In the genomic region with DNA sequence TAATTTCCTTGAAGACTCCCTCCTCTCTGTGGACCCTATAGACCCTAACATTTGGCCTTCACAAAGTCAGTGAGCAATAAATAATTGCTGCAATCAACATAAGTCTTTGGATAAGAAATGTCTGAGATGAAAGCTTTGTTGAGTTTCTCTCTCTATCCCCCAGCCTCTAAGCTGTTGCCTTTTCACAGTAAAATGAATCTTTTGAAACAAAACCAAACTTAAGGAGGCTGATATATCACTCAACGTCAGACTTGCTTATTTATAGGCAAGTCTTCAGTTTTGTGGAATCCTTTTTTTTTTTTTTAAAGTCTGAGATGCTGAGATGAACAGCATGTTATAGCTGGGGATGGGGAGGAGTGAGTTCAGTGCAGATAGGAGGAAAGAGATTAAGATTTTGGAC, we compare ENCODE assay signal across 17 cellular contexts. TPM values are rescaled to one million over a fixed set of nuclear protein-coding genes. Genes with fewer than 3 reads are reported as not detected.
DNase-seq lines count a peak whose midpoint lies in the region; ATAC-seq and TF ChIP-seq lines count a peak whose summit lies in the region.
"Had no signal": no experiment of that assay in that cellular context is flagged by ENCODE, and none has a peak within 500 bp of the region (broad histone marks: within the 10 kb centered on the region; RNA-seq: fewer than 3 reads in every experiment).

No MANE protein-coding gene starts in this region.

- H3K4me1 Mint-ChIP-seq in HFFc6 (ENCODE audit: low read depth) (peaks cover 95% of the 10 kb centered on the region), WTC11 (peaks cover 15% of the 10 kb centered on the region)
- peaks cover 13% of the 10 kb centered on the region for H3K4me1 Mint-ChIP-seq in activated T-helper 17 cell treated with anti-CD3 and anti-CD28 coated beads, Interleukin-2, amount 50 U/mL, for 72 hours

- H3K9me3 Mint-ChIP-seq in HFFc6 = no peaks in the 10 kb centered on the region
- no peaks in the 10 kb centered on the region for H3K9me3 Mint-ChIP-seq in activated T-helper 17 cell treated with anti-CD3 and anti-CD28 coated beads, Interleukin-2, amount 50 U/mL, for 72 hours
- no peaks in the 10 kb centered on the region for H3K9me3 Mint-ChIP-seq in WTC11
- H3K9me3 Mint-ChIP-seq: IgD-negative memory B cell had no signal

- ATAC-seq in activated T-helper 17 cell treated with anti-CD3 and anti-CD28 coated beads, Interleukin-2, amount 50 U/mL, for 72 hours (replicated peaks) = no peak
- ATAC-seq in WTC11 = no peak
- no peak for ATAC-seq in HG02852 (IDR thresholded peaks at IDR 0.05; ENCODE audit: unreplicated experiment)

- H3K4me1 ChIP-seq in ascending aorta (peaks cover 5 to 42% of the 10 kb centered on the region in 2 donors), muscle layer of colon (ENCODE audit: insufficient read depth, low read length) (peaks cover 75% of the 10 kb centered on the region), stomach smooth muscle (ENCODE audit: control insufficient read depth, insufficient read depth, low read length) (peaks cover 11% of the 10 kb centered on the region)
- H3K4me1 ChIP-seq: HAP-1 had no signal

- peak overlapping the region; percentile 83 to 88 for H3K27ac ChIP-seq in ascending aorta
- H3K27ac ChIP-seq in muscle layer of colon (ENCODE audit: low read depth, low read length) = peak overlapping the region; percentile 63
- peak overlapping the region; percentile 0 for H3K27ac ChIP-seq in stomach smooth muscle (ENCODE audit: low read length)

- POLR2A ChIA-PET in WTC11 (lab: Charles Lee) = no interaction called here

- H3K27ac Mint-ChIP-seq in HFFc6 (peak overlapping the region; percentile 79), WTC11 (no peak overlapping the region)
- no peak overlapping the region for H3K27ac Mint-ChIP-seq in activated T-helper 17 cell treated with anti-CD3 and anti-CD28 coated beads, Interleukin-2, amount 50 U/mL, for 72 hours
- H3K27ac Mint-ChIP-seq: CD4-positive, CD25-positive, alpha-beta regulatory T cell; IgD-negative memory B cell had no signal

- CTCF ChIA-PET in WTC11 (lab: Charles Lee) = interaction anchor here (1.2 kb wide), 1 partner anchor 10 kb away, joined by 3 read pairs; a partner anchor contains a TSS

- H3K4me3 Mint-ChIP-seq in HFFc6 = no peak overlapping the region; the same call in 1 of the 2 replicates
- H3K4me3 Mint-ChIP-seq in activated T-helper 17 cell treated with anti-CD3 and anti-CD28 coated beads, Interleukin-2, amount 50 U/mL, for 72 hours = no peak overlapping the region
- no peak overlapping the region for H3K4me3 Mint-ChIP-seq in WTC11
- H3K4me3 Mint-ChIP-seq: CD4-positive, CD25-positive, alpha-beta regulatory T cell; IgD-negative memory B cell had no signal

- H3K36me3 Mint-ChIP-seq in HFFc6 (ENCODE audit: low read depth) = peaks cover 55% of the 10 kb centered on the region
- no peaks in the 10 kb centered on the region for H3K36me3 Mint-ChIP-seq in activated T-helper 17 cell treated with anti-CD3 and anti-CD28 coated beads, Interleukin-2, amount 50 U/mL, for 72 hours (ENCODE audit: low read depth)
- no peaks in the 10 kb centered on the region for H3K36me3 Mint-ChIP-seq in WTC11
- H3K36me3 Mint-ChIP-seq: CD4-positive, CD25-positive, alpha-beta regulatory T cell; IgD-negative memory B cell had no signal

- intact Hi-C loops in ascending aorta (cut with DNase I) = no loop called here

- H3K27me3 Mint-ChIP-seq in HFFc6 (ENCODE audit: insufficient read depth) = no peaks in the 10 kb centered on the region; the same call in 1 of the 2 replicates
- peaks cover 14% of the 10 kb centered on the region for H3K27me3 Mint-ChIP-seq in activated T-helper 17 cell treated with anti-CD3 and anti-CD28 coated beads, Interleukin-2, amount 50 U/mL, for 72 hours
- H3K27me3 Mint-ChIP-seq in WTC11 (ENCODE audit: low read depth) = no peaks in the 10 kb centered on the region

- DNase-seq in HFFc6 (no peak), ascending aorta (ENCODE audit: low spot score in 2 of 2) (no peak), WTC11 (ENCODE audit: low spot score) (no peak), NCI-H1092 (lab: John Stamatoyannopoulos, UW) (no peak)
- DNase-seq: Calu3; CD4-positive, CD25-positive, alpha-beta regulatory T cell; DMS79; NCI-H1048; NCI-H82; SHP77 treated with DMSO at 0.1 percent for 48 hours had no signal

- no peaks in the 10 kb centered on the region for H3K36me3 ChIP-seq in ascending aorta
- no peaks in the 10 kb centered on the region for H3K36me3 ChIP-seq in muscle layer of colon (ENCODE audit: insufficient read depth, low read length)
- H3K36me3 ChIP-seq in stomach smooth muscle (ENCODE audit: control insufficient read depth in 2 of 2, insufficient read depth in 2 of 2, low read length in 2 of 2) = no peaks in the 10 kb centered on the region
- H3K36me3 ChIP-seq: HAP-1 had no signal

- peak overlapping the region in 1 of 2 donors; percentile 28 for H3K4me3 ChIP-seq in ascending aorta
- no peak overlapping the region for H3K4me3 ChIP-seq in muscle layer of colon (ENCODE audit: low read depth in 1 of 2, low read length in 2 of 2)
- H3K4me3 ChIP-seq in stomach smooth muscle (ENCODE audit: low read length in 2 of 2) = peak overlapping the region in 1 of 2 donors; percentile 18
- H3K4me3 ChIP-seq: HAP-1 had no signal

- no peak for TF ChIP-seq CTCF in HFFc6 (IDR thresholded peaks at IDR 0.05)
- TF ChIP-seq CTCF in ascending aorta (IDR thresholded peaks at IDR 0.05) = no peak
- TF ChIP-seq CTCF in WTC11 (IDR thresholded peaks at IDR 0.05) = no peak

- H3K9ac ChIP-seq in muscle layer of colon (ENCODE audit: low read length) (no peak overlapping the region), stomach smooth muscle (ENCODE audit: low read length in 2 of 2) (no peak overlapping the region)

- no peaks in the 10 kb centered on the region for H3K27me3 ChIP-seq in ascending aorta
- H3K27me3 ChIP-seq in muscle layer of colon (ENCODE audit: control insufficient read depth in 1 of 2, insufficient read depth in 2 of 2, low read length in 2 of 2) = no peaks in the 10 kb centered on the region
- H3K27me3 ChIP-seq in stomach smooth muscle (ENCODE audit: control insufficient read depth in 1 of 2, insufficient read depth in 2 of 2, low read length in 2 of 2) = no peaks in the 10 kb centered on the region

- no peaks in the 10 kb centered on the region for H3K9me3 ChIP-seq in ascending aorta
- no peaks in the 10 kb centered on the region for H3K9me3 ChIP-seq in muscle layer of colon (ENCODE audit: low read length)
- H3K9me3 ChIP-seq in stomach smooth muscle (ENCODE audit: control insufficient read depth in 2 of 2, low read length in 2 of 2) = no peaks in the 10 kb centered on the region
- H3K9me3 ChIP-seq: HAP-1 had no signal

TF ChIP-seq in WTC11, 78 proteins besides CTCF, POLR2A, EP300 and RAD21 (continues in another document):
- TF ChIP-seq, protein P1, sequence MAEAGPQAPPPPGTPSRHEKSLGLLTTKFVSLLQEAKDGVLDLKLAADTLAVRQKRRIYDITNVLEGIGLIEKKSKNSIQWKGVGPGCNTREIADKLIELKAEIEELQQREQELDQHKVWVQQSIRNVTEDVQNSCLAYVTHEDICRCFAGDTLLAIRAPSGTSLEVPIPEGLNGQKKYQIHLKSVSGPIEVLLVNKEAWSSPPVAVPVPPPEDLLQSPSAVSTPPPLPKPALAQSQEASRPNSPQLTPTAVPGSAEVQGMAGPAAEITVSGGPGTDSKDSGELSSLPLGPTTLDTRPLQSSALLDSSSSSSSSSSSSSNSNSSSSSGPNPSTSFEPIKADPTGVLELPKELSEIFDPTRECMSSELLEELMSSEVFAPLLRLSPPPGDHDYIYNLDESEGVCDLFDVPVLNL (CRISPR knock-in tag; IDR thresholded peaks at IDR 0.05; ENCODE audit: borderline replicate concordance, low read depth) = no peak
- TF ChIP-seq, protein P2, sequence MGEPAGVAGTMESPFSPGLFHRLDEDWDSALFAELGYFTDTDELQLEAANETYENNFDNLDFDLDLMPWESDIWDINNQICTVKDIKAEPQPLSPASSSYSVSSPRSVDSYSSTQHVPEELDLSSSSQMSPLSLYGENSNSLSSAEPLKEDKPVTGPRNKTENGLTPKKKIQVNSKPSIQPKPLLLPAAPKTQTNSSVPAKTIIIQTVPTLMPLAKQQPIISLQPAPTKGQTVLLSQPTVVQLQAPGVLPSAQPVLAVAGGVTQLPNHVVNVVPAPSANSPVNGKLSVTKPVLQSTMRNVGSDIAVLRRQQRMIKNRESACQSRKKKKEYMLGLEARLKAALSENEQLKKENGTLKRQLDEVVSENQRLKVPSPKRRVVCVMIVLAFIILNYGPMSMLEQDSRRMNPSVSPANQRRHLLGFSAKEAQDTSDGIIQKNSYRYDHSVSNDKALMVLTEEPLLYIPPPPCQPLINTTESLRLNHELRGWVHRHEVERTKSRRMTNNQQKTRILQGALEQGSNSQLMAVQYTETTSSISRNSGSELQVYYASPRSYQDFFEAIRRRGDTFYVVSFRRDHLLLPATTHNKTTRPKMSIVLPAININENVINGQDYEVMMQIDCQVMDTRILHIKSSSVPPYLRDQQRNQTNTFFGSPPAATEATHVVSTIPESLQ (CRISPR knock-in tag; IDR thresholded peaks at IDR 0.05) = no peak

RNA-seq across cellular contexts. Expression of a gene that starts 10.0 kb away (rescaled TPM):
- total RNA-seq in HFFc6 (2021; fragmentation: NEBNext Ultra II Directional; extraction: Animal tissue kit (Norgen Biotek cat#: 25700)) = 100 to 1,000 TPM in 2 of 6 experiments, 10 to 100 TPM in 4; 85.0 to 112 (median 95.9) TPM
- total RNA-seq in ascending aorta (69.5 TPM), WTC11 (2021) (0.30 to 0.98 TPM (median 0.44 TPM) in 3 replicates)
- total RNA-seq in activated T-helper 17 cell treated with anti-CD3 and anti-CD28 coated beads, Interleukin-2, amount 50 U/mL, for 72 hours = not detected
- total RNA-seq: HT-29 had no signal

RNA-seq across cellular contexts. Expression of a gene that starts 47.9 kb away (rescaled TPM):
- total RNA-seq in HFFc6 (2021; fragmentation: NEBNext Ultra II Directional; extraction: Animal tissue kit (Norgen Biotek cat#: 25700)) = 10 to 100 TPM in 5 of 6 experiments, 1 to 10 TPM in 1; 9.8 to 15.0 (median 12.7) TPM
- total RNA-seq in ascending aorta (6.8 TPM), WTC11 (2021) (12.6 to 14.8 TPM (median 14.2 TPM) in 3 replicates)
- total RNA-seq in activated T-helper 17 cell treated with anti-CD3 and anti-CD28 coated beads, Interleukin-2, amount 50 U/mL, for 72 hours = 10 to 100 TPM; 21.9 to 29.9 TPM

Comparison
In these comparisons a context has a peak if more than half of its experiments do, and no peak if none do; other contexts are left out.
1. H3K27ac ChIP-seq: peak in every context shown above with its lines; median percentile 86 in ascending aorta; 63 in muscle layer of colon; 0 in stomach smooth muscle.
2. RNA of a gene that starts 10.0 kb away (total RNA-seq): 85.0 to 112 TPM in HFFc6 and 69.5 TPM in ascending aorta (single experiment); 0.30 to 0.98 TPM in WTC11 and not detected in activated T-helper 17 cell treated with anti-CD3 and anti-CD28 coated beads, Interleukin-2, amount 50 U/mL, for 72 hours; every median in the first group is over 10 times any median in the second.